In genomic region chr6:101116337-101116736, GRCh38 we compare ENCODE assay signal across 21 cellular contexts.
A peak's percentile ranks its signal among the peaks of the same experiment; 100 is the strongest.
DNase-seq lines count a peak whose midpoint lies in the region; ATAC-seq and TF ChIP-seq lines count a peak whose summit lies in the region.
"Had no signal": no experiment of that assay in that cellular context is flagged by ENCODE, and none has a peak within 500 bp of the region (broad histone marks: within the 10 kb centered on the region; RNA-seq: fewer than 3 reads in every experiment).

No MANE protein-coding gene starts in this region.

- H3K9ac ChIP-seq in H9 (ENCODE audit: extremely low read depth, insufficient read length, low read length) (no peak overlapping the region), SK-N-MC (ENCODE audit: insufficient read length) (no peak overlapping the region), neural progenitor cell (no peak overlapping the region)
- H3K9ac ChIP-seq: BLaER1 had no signal

- H2BK5ac ChIP-seq in H9 (ENCODE audit: insufficient read length, low read length) = no peak overlapping the region

- H3K36me3 Mint-ChIP-seq in H9 (ENCODE audit: insufficient read depth in 1 of 3, low read depth in 3 of 3) = no peaks in the 10 kb centered on the region
- H3K36me3 Mint-ChIP-seq in neural progenitor cell = no peaks in the 10 kb centered on the region
- H3K36me3 Mint-ChIP-seq: T-cell had no signal

- DNase-seq in H9 (no peak), NCI-H524 (lab: John Stamatoyannopoulos, UW) (peak; percentile 84 to 96), SK-N-MC (ENCODE audit: low read depth, low spot score) (no peak), neural progenitor cell (ENCODE audit: low spot score) (no peak), SIG-M5 treated with dmso at 0.1 percent for 504 hours (lab: John Stamatoyannopoulos, UW; ENCODE audit: unreplicated experiment) (no peak), HUDEP-2 (lab: John Stamatoyannopoulos, UW; ENCODE audit: unreplicated experiment in 76 of 76) (no peak)
- DNase-seq: CD4-positive, alpha-beta T cell; DMS79; EL; GDM1; MV-4-11; NCI-H1105; NCI-H146; NCI-H1930; T-cell had no signal

- H4K20me1 ChIP-seq in H9 (ENCODE audit: control insufficient read depth, insufficient read depth, insufficient read length) (no peaks in the 10 kb centered on the region), neural progenitor cell (ENCODE audit: low read depth) (no peaks in the 10 kb centered on the region)
- H4K20me1 ChIP-seq: BLaER1 had no signal

- H3K4me3 ChIP-seq in SK-N-MC (no peak overlapping the region), neural progenitor cell (no peak overlapping the region)
- H3K4me3 ChIP-seq: BLaER1, GM12878, K562, SJSA1 had no signal

- no peak for ATAC-seq in GM18907 (IDR thresholded peaks at IDR 0.05; ENCODE audit: unreplicated experiment)
- ATAC-seq: GM12878, K562, Right ventricle myocardium inferior, T-cell had no signal

- no CpG with 5 or more reads among the region's 5 CpGs for WGBS in H9 (ENCODE audit: extremely low coverage, insufficient read length, low lambda C conversion rate)

- no peak overlapping the region for H4K8ac ChIP-seq in H9 (replicated peaks; ENCODE audit: insufficient read length, low read depth, low read length)

- H3K27me3 Mint-ChIP-seq in H9 (ENCODE audit: low read depth) (no peaks in the 10 kb centered on the region), neural progenitor cell (ENCODE audit: insufficient read depth, low read depth) (peaks cover 3% of the 10 kb centered on the region)
- H3K27me3 Mint-ChIP-seq: CD4-positive, alpha-beta T cell had no signal

- no peak overlapping the region for H3K4me2 ChIP-seq in H9 (ENCODE audit: insufficient read depth, insufficient read length, low read length)
- H3K4me2 ChIP-seq in neural progenitor cell = no peak overlapping the region
- H3K4me2 ChIP-seq: BLaER1 had no signal

- H3K4me1 ChIP-seq in H9 (ENCODE audit: insufficient read depth, low read length) (no peaks in the 10 kb centered on the region), neural progenitor cell (no peaks in the 10 kb centered on the region)
- H3K4me1 ChIP-seq: BLaER1, SJSA1 had no signal

- no peak overlapping the region for H4K91ac ChIP-seq in H9 (ENCODE audit: insufficient read length, low read depth, low read length)

- H3K18ac ChIP-seq in H9 (ENCODE audit: insufficient read length, low read depth, low read length) = no peak overlapping the region

- H3K4me3 Mint-ChIP-seq in H9 = no peak overlapping the region
- H3K4me3 Mint-ChIP-seq in neural progenitor cell = no peak overlapping the region
- H3K4me3 Mint-ChIP-seq: CD4-positive, alpha-beta T cell; T-cell had no signal

- H2BK15ac ChIP-seq in H9 (ENCODE audit: low read depth, low read length) = no peak overlapping the region

- H3K27me3 ChIP-seq in H9 (ENCODE audit: insufficient read depth, low read length) (no peaks in the 10 kb centered on the region), neural progenitor cell (no peaks in the 10 kb centered on the region)
- H3K27me3 ChIP-seq: BLaER1, SJSA1 had no signal

- H3K4me1 Mint-ChIP-seq in H9 (peaks cover 11 to 16% of the 10 kb centered on the region in 2 experiments), neural progenitor cell (no peaks in the 10 kb centered on the region)
- H3K4me1 Mint-ChIP-seq: T-cell had no signal

- H3K23ac ChIP-seq in H9 (ENCODE audit: insufficient read length, low read depth, low read length) = no peak overlapping the region

- H3K4ac ChIP-seq in H9 (ENCODE audit: low read depth, low read length) = no peak overlapping the region

- H2AK5ac ChIP-seq in H9 (ENCODE audit: insufficient read length, low read length) = no peak overlapping the region

- no peaks in the 10 kb centered on the region for H3K9me3 Mint-ChIP-seq in H9
- no peaks in the 10 kb centered on the region for H3K9me3 Mint-ChIP-seq in neural progenitor cell
- H3K9me3 Mint-ChIP-seq: CD4-positive, alpha-beta T cell; T-cell had no signal

- no peaks in the 10 kb centered on the region for H3K9me3 ChIP-seq in H9 (ENCODE audit: control insufficient read depth, low read depth, low read length)
- no peaks in the 10 kb centered on the region for H3K9me3 ChIP-seq in SK-N-MC (ENCODE audit: low read depth, low read length)
- H3K9me3 ChIP-seq in neural progenitor cell (ENCODE audit: low read depth) = no peaks in the 10 kb centered on the region
- H3K9me3 ChIP-seq: BLaER1, SJSA1 had no signal

- peak; percentile 40; the same call in 2 of the 3 replicates for TF ChIP-seq CTCF in H9 (conservative IDR thresholded peaks at IDR 0.05)
- peak; percentile 12 for TF ChIP-seq CTCF in neural progenitor cell (IDR thresholded peaks at IDR 0.05)

- no peak overlapping the region for H3K56ac ChIP-seq in H9 (ENCODE audit: insufficient read length, low read depth, low read length)

- no peaks in the 10 kb centered on the region for H3K79me1 ChIP-seq in H9 (ENCODE audit: insufficient read depth, low read depth, low read length, poor library complexity, severe bottlenecking)

- H2BK12ac ChIP-seq in H9 (ENCODE audit: insufficient read length, low read depth, low read length) = no peak overlapping the region

- no peaks in the 10 kb centered on the region for H3K23me2 ChIP-seq in H9 (ENCODE audit: insufficient read length, low read depth, low read length, poor library complexity, severe bottlenecking)

- H2AFZ ChIP-seq in H9 (ENCODE audit: low read length) = no peak overlapping the region
- H2AFZ ChIP-seq in neural progenitor cell (replicated peaks) = no peak overlapping the region

- no peak overlapping the region for H2BK120ac ChIP-seq in H9 (ENCODE audit: low read depth, low read length, poor library complexity, severe bottlenecking)

- no peak overlapping the region for H3K14ac ChIP-seq in H9 (ENCODE audit: insufficient read depth, low read length)

- H3K36me3 ChIP-seq in SK-N-MC (ENCODE audit: insufficient read depth, low read length) (no peaks in the 10 kb centered on the region), neural progenitor cell (no peaks in the 10 kb centered on the region)
- H3K36me3 ChIP-seq: BLaER1, SJSA1 had no signal

- no peaks in the 10 kb centered on the region for H3F3A ChIP-seq in neural progenitor cell (ENCODE audit: low read depth)

- H4K5ac ChIP-seq in H9 (ENCODE audit: insufficient read length, low read depth, low read length) = no peak overlapping the region

- H3T11ph ChIP-seq in H9 (ENCODE audit: low read length) = no peak overlapping the region

- H2BK20ac ChIP-seq in H9 (ENCODE audit: low read depth, low read length, poor library complexity, severe bottlenecking) = no peak overlapping the region

- no peak overlapping the region for H3K27ac ChIP-seq in H9 (ENCODE audit: insufficient read length, low read depth, low read length)
- H3K27ac ChIP-seq in SK-N-MC = peak overlapping the region; percentile 87; the same call in 1 of the 2 replicates
- no peak overlapping the region for H3K27ac ChIP-seq in neural progenitor cell
- H3K27ac ChIP-seq: BLaER1, SJSA1 had no signal

- no peak overlapping the region for H3K27ac Mint-ChIP-seq in H9
- no peak overlapping the region for H3K27ac Mint-ChIP-seq in neural progenitor cell
- H3K27ac Mint-ChIP-seq: CD4-positive, alpha-beta T cell; T-cell had no signal

- H3K79me2 ChIP-seq in H9 (ENCODE audit: insufficient read depth, low read length) = no peaks in the 10 kb centered on the region
- no peaks in the 10 kb centered on the region for H3K79me2 ChIP-seq in neural progenitor cell (ENCODE audit: low read depth)

Comparison
In these comparisons a context has a peak if more than half of its experiments do, and no peak if none do; other contexts are left out.
1. DNase-seq: peak in NCI-H524 (2 of 2); none in H9 (single experiment), SK-N-MC (single experiment), neural progenitor cell (single experiment), SIG-M5 treated with dmso at 0.1 percent for 504 hours (single experiment) and HUDEP-2 (0 of 76).